ENCODE assay signal across 8 cellular contexts in the genomic region with DNA sequence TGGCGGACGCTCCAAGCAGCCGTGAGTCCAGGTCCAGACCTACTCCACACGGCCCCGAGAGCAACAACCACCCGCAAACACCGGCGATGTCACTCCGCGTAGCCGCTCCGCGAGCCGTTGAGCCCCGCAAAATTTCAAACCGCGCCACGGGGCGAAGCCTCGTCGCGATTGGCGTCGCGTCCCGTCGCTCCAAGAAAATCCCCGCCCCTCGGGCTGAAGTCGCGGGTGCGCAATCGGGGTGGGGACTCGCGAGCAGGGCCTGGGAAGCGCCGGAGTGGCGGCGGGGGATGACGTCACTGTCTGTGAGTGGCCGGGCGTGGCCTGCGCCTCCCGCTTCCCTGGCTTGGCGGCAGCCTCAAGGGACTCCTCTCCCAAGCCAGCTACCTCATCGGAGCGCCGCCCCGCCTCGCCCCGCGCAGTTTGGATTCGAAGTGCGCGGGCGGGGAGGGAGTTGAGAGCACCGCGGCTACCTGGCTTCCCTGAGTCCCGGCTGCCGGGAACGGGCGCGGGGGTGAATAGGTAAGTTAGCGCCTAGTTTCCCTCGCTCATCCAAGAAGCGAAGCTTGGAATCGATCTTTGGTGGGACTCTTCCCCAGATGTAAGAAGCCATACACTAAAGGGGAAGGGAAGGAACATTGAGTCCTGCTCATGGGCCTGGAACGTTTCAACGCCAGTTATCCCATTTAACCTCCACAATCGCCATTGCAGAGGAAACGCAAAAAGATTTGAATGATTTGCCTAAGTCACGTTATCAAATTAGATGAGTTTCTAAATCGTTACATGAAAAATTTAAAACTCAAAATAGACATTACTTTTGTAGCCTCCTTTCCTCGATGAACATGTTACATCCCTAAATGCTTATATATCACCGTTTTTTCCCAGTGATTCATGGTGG. TPM values are rescaled to one million over a fixed set of nuclear protein-coding genes. Genes with fewer than 3 reads are reported as not detected.
DNase-seq lines count a peak whose midpoint lies in the region; ATAC-seq and TF ChIP-seq lines count a peak whose summit lies in the region.

A gene with protein sequence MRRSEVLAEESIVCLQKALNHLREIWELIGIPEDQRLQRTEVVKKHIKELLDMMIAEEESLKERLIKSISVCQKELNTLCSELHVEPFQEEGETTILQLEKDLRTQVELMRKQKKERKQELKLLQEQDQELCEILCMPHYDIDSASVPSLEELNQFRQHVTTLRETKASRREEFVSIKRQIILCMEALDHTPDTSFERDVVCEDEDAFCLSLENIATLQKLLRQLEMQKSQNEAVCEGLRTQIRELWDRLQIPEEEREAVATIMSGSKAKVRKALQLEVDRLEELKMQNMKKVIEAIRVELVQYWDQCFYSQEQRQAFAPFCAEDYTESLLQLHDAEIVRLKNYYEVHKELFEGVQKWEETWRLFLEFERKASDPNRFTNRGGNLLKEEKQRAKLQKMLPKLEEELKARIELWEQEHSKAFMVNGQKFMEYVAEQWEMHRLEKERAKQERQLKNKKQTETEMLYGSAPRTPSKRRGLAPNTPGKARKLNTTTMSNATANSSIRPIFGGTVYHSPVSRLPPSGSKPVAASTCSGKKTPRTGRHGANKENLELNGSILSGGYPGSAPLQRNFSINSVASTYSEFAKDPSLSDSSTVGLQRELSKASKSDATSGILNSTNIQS (minus strand): TSS at position 119 of the 895 bp plus-strand sequence. CDS start 118 bp downstream, at position 1.

- H3K27me3 ChIP-seq in osteoblast (ENCODE audit: insufficient read depth, low read length) (no peaks in the 10 kb centered on the region), thymus (ENCODE audit: control insufficient read depth, insufficient read depth) (no peaks in the 10 kb centered on the region)

- TF ChIP-seq CTCF in GM10248 (IDR thresholded peaks at IDR 0.05; ENCODE audit: control extremely low read depth, extremely low read depth, low read depth, missing control alignments) (no peak), osteoblast (IDR thresholded peaks at IDR 0.05; ENCODE audit: extremely low read depth, low read depth, low read length) (no peak)

- H3K4me1 Mint-ChIP-seq in activated naive CD8-positive, alpha-beta T cell (ENCODE audit: low read depth), result peaks cover 22% of the 10 kb centered on the region

- peak within 1 kb of the TSS; percentile 95 for H2AFZ ChIP-seq in osteoblast (ENCODE audit: low read length)

- H3K4me3 ChIP-seq in osteoblast (ENCODE audit: insufficient read depth, low read length) (peak within 1 kb of the TSS; percentile 87), thymus (ENCODE audit: low read length) (peak within 1 kb of the TSS; percentile 84)

- no peaks in the 10 kb centered on the region for H3K27me3 Mint-ChIP-seq in activated naive CD8-positive, alpha-beta T cell

- POLR2A ChIA-PET in GM10248 (lab: Yijun Ruan, JAX), result interaction anchor here (0.7 kb wide), 1 partner anchor 1148 kb away, joined by 3 read pairs; no protein-coding TSS in a partner anchor

- H3K4me1 ChIP-seq in osteoblast (ENCODE audit: insufficient read depth, low read length), result peaks cover 12% of the 10 kb centered on the region
- peaks cover 9% of the 10 kb centered on the region for H3K4me1 ChIP-seq in thymus (ENCODE audit: control insufficient read depth, insufficient read depth, low read length)

- CTCF ChIA-PET in GM10248 (lab: Yijun Ruan, JAX), result interaction anchor here (1.0 to 1.2 kb wide), 2 partner anchors 12 to 62 kb away, joined by 3 read pairs; no protein-coding TSS in a partner anchor

- peak; percentile 93 for ATAC-seq in HG02623 (IDR thresholded peaks at IDR 0.05; ENCODE audit: unreplicated experiment)

- DNase-seq in GM10248 (ENCODE audit: extremely low spot score) (peak; percentile 100), NCI-H1105 (lab: John Stamatoyannopoulos, UW) (peak; percentile 88), SKM-1 treated with dmso at 0.1 percent for 144 hours (lab: John Stamatoyannopoulos, UW; ENCODE audit: unreplicated experiment) (peak; percentile 95), glomerular visceral epithelial cell (ENCODE audit: extremely low spot score) (peak; percentile 99), osteoblast (ENCODE audit: insufficient read length, low spot score, missing footprints) (peak; percentile 100)

- H3K4me3 Mint-ChIP-seq in activated naive CD8-positive, alpha-beta T cell, result peak within 1 kb of the TSS; percentile 99

- peaks cover 3% of the 10 kb centered on the region for H3K36me3 Mint-ChIP-seq in activated naive CD8-positive, alpha-beta T cell

- H3K36me3 ChIP-seq in osteoblast (ENCODE audit: insufficient read depth, low read length) (peaks cover 23% of the 10 kb centered on the region), thymus (ENCODE audit: control insufficient read depth, insufficient read depth) (peaks cover 19% of the 10 kb centered on the region)

- WGBS in thymus, result under 1% methylated on average over 75 of the region's 75 CpGs

- peaks cover 48% of the 10 kb centered on the region for H3K79me2 ChIP-seq in osteoblast (ENCODE audit: insufficient read depth, low read length)

- no peaks in the 10 kb centered on the region for H3K9me3 Mint-ChIP-seq in activated naive CD8-positive, alpha-beta T cell (ENCODE audit: low read depth)

- H4K20me1 ChIP-seq in osteoblast (ENCODE audit: insufficient read depth, low read length), result no peaks in the 10 kb centered on the region

- peak within 1 kb of the TSS; percentile 90 for H3K27ac ChIP-seq in osteoblast (ENCODE audit: low read depth, low read length)
- peak within 1 kb of the TSS; percentile 91 for H3K27ac ChIP-seq in thymus (ENCODE audit: low read depth)

- H3K9me3 ChIP-seq in osteoblast (ENCODE audit: low read depth, low read length), result no peaks in the 10 kb centered on the region
- no peaks in the 10 kb centered on the region for H3K9me3 ChIP-seq in thymus (ENCODE audit: control insufficient read depth)

- H3K27ac Mint-ChIP-seq in activated naive CD8-positive, alpha-beta T cell, result peak within 1 kb of the TSS; percentile 95

- H3K4me2 ChIP-seq in osteoblast (ENCODE audit: insufficient read depth, low read length), result peak within 1 kb of the TSS; percentile 95

RNA-seq across cellular contexts. Expression of the gene that starts here (rescaled TPM):
- 17.1 and 17.7 TPM in 2 replicates for total RNA-seq in osteoblast
- polyA plus RNA-seq in thymus, result 18.7 TPM

Comparison
In these comparisons a context has a peak if more than half of its experiments do, and no peak if none do; other contexts are left out.
1. Peak in every context shown above with its lines: DNase-seq, ATAC-seq, H3K4me3 ChIP-seq and H3K27ac ChIP-seq.